In the genomic region with DNA sequence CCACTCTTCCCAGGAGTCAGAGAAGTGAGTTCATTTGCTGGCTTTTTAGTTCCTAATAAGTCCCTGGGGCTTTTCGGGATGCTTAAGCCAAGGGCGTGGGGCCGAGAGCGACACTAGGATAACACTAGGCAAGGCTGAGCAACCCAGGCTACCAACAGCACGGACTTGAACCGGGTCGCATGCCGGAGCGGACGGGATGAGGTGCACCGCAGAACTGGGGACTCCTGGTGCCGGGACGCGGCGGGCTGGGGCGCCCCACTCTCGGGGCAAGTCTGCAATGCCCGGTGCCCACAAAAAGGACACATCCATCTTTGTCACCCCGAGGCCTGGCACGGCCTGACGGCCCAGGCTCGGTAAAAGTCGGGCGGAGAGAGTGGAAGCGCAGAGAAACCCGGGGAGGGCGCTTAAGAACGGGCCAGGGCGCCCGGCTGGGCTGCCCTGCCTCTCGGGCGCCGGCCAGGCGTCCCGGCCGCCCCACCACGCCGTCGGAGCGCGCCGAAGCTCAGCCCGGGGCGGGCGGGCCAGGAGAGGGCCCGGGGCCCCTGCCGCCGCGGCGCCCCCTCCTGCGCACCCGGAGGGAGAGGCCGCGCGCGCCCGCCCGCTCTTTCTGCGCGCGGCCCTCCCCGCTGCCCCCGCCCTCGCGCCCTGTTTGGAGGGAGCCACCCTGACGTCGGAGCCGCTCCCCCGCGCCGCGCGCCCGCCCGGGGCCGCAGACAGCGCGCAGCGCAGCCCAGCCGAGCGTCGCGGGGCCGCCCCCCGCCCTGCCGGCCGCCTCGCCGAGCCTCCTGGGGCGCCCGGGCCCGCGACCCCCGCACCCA, we compare ENCODE assay signal across 8 cellular contexts. TPM values are rescaled to one million over a fixed set of nuclear protein-coding genes. Genes with fewer than 3 reads are reported as not detected.
A peak's percentile ranks its signal among the peaks of the same experiment; 100 is the strongest.
DNase-seq lines count a peak whose midpoint lies in the region; ATAC-seq and TF ChIP-seq lines count a peak whose summit lies in the region.

A gene with protein sequence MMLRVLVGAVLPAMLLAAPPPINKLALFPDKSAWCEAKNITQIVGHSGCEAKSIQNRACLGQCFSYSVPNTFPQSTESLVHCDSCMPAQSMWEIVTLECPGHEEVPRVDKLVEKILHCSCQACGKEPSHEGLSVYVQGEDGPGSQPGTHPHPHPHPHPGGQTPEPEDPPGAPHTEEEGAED (plus strand): TSS at position 710 of the 818 bp plus-strand sequence. CDS start 10,720 bp downstream, outside the sequence.

- intact Hi-C loops in left ventricle myocardium superior (cut with micrococcal nuclease), result no loop called here
- intact Hi-C loops in uterus (cut with DNase I; ENCODE audit: low total_unique reads), result loop anchor here (10.0 kb wide), 1 partner anchor 159 kb away; a partner anchor contains a TSS

- no peaks in the 10 kb centered on the region for H3K9me3 Mint-ChIP-seq in T-helper 1 cell treated with Interleukin-12 subunit alpha and Interleukin-12 subunit beta and Interleukin-4 antibody, amounts not matched to agents 30 μg/mL and 1 μg/mL, for 36 hours

- no peak for DNase-seq in AG09309 (ENCODE audit: low read depth)
- no peak for DNase-seq in HFF-Myc (ENCODE audit: extremely low read depth, low read depth)
- DNase-seq in amniotic epithelial cell (ENCODE audit: low read depth), result peak; percentile 51
- DNase-seq in left ventricle myocardium superior, result peak; percentile 90
- DNase-seq in putamen (ENCODE audit: low spot score), result peak; percentile 61
- peak; percentile 78 to 83 for DNase-seq in uterus
- DNase-seq in NCI-H526 treated with DMSO at 0.1 percent for 48 hours (lab: John Stamatoyannopoulos, UW), result no peak

- peak within 1 kb of the TSS; percentile 91 for H3K4me3 Mint-ChIP-seq in T-helper 1 cell treated with Interleukin-12 subunit alpha and Interleukin-12 subunit beta and Interleukin-4 antibody, amounts not matched to agents 30 μg/mL and 1 μg/mL, for 36 hours

- peak within 1 kb of the TSS; percentile 96 to 97 for H3K27ac ChIP-seq in uterus

- peak; percentile 81 for ATAC-seq in left ventricle myocardium superior

- TF ChIP-seq POLR2A in uterus (IDR thresholded peaks at IDR 0.05), result peak; percentile 49 to 75

- TF ChIP-seq CTCF in AG09309 (IDR thresholded peaks at IDR 0.05; ENCODE audit: control insufficient read depth, insufficient read depth, low read depth, low read length, missing control alignments) (no peak), HFF-Myc (IDR thresholded peaks at IDR 0.05; ENCODE audit: low read depth, low read length, missing control alignments) (no peak), uterus (IDR thresholded peaks at IDR 0.05) (peak in 3 of 4 experiments; percentile 2 to 38 (median 7))

- H3K9me3 ChIP-seq in uterus, result no peaks in the 10 kb centered on the region

- H3K27me3 ChIP-seq in uterus, result no peaks in the 10 kb centered on the region

- H3K36me3 ChIP-seq in uterus, result no peaks in the 10 kb centered on the region

- H3K4me1 ChIP-seq in uterus, result peaks cover 0 to 19% of the 10 kb centered on the region in 2 donors

- peaks cover 24% of the 10 kb centered on the region for H3K27me3 Mint-ChIP-seq in T-helper 1 cell treated with Interleukin-12 subunit alpha and Interleukin-12 subunit beta and Interleukin-4 antibody, amounts not matched to agents 30 μg/mL and 1 μg/mL, for 36 hours (ENCODE audit: low read depth)

- peak within 1 kb of the TSS; percentile 95 for H3K4me3 ChIP-seq in AG09309 (ENCODE audit: control insufficient read depth, low read depth, low read length)
- H3K4me3 ChIP-seq in HFF-Myc (replicated peaks; ENCODE audit: low read depth, low read length), result peak within 1 kb of the TSS; percentile 82
- H3K4me3 ChIP-seq in uterus, result peak within 1 kb of the TSS; percentile 71 to 89

- H3K27ac Mint-ChIP-seq in T-helper 1 cell treated with Interleukin-12 subunit alpha and Interleukin-12 subunit beta and Interleukin-4 antibody, amounts not matched to agents 30 μg/mL and 1 μg/mL, for 36 hours, result peak within 1 kb of the TSS; percentile 78

- no peaks in the 10 kb centered on the region for H3K36me3 Mint-ChIP-seq in T-helper 1 cell treated with Interleukin-12 subunit alpha and Interleukin-12 subunit beta and Interleukin-4 antibody, amounts not matched to agents 30 μg/mL and 1 μg/mL, for 36 hours (ENCODE audit: low read depth)

- H3K4me1 Mint-ChIP-seq in T-helper 1 cell treated with Interleukin-12 subunit alpha and Interleukin-12 subunit beta and Interleukin-4 antibody, amounts not matched to agents 30 μg/mL and 1 μg/mL, for 36 hours (ENCODE audit: low read depth), result peaks cover 31% of the 10 kb centered on the region

RNA-seq across cellular contexts. Expression of the gene that starts here (rescaled TPM):
- total RNA-seq in left ventricle myocardium superior, result 49.1 TPM
- 100 to 1,000 TPM in 1 of 4 donors, 10 to 100 TPM in 3; 54.1 to 222 (median 71.1) TPM for total RNA-seq in uterus

Comparison
In these comparisons a context has a peak if more than half of its experiments do, and no peak if none do; other contexts are left out.
1. DNase-seq: peak in amniotic epithelial cell (single experiment), left ventricle myocardium superior (single experiment), putamen (single experiment) and uterus (2 of 2); none in AG09309 (single experiment), HFF-Myc (single experiment) and NCI-H526 treated with DMSO at 0.1 percent for 48 hours (single experiment).
2. CTCF ChIP-seq: peak in uterus (3 of 4); none in AG09309 (single experiment) and HFF-Myc (single experiment).
3. Peak in every context shown above with its lines, with median percentiles within 50 percentile points of each other: H3K4me3 ChIP-seq.